In genomic region chr2:112765251-112765650, GRCh38 we compare ENCODE assay signal across 9 cellular contexts. TPM values are rescaled to one million over a fixed set of nuclear protein-coding genes. Genes with fewer than 3 reads are reported as not detected.
DNase-seq lines count a peak whose midpoint lies in the region; TF ChIP-seq lines count a peak whose summit lies in the region.
"Had no signal": no experiment of that assay in that cellular context is flagged by ENCODE, and none has a peak within 500 bp of the region (broad histone marks: within the 10 kb centered on the region; RNA-seq: fewer than 3 reads in every experiment).

No MANE protein-coding gene starts in this region.

- no peaks in the 10 kb centered on the region for H3K79me2 ChIP-seq in trophoblast cell (ENCODE audit: control insufficient read depth, insufficient read depth, low read length, poor library complexity)

- WGBS in endodermal cell (ENCODE audit: insufficient coverage in 1 of 2, insufficient read length in 1 of 2), 2 experiments, result 85% methylated on average over 4 of the region's 4 CpGs; no CpG with 5 or more reads in 1 of the 2 experiments
- no CpG with 5 or more reads among the region's 4 CpGs for WGBS in trophoblast cell (ENCODE audit: extremely low coverage, insufficient coverage, insufficient read length)

- H2BK12ac ChIP-seq in trophoblast cell (ENCODE audit: low read length), result no peak overlapping the region

- no peak overlapping the region for H3K14ac ChIP-seq in trophoblast cell (ENCODE audit: low read length)

- H3K9ac ChIP-seq in NT2/D1 (ENCODE audit: insufficient read length, low read depth), result peak overlapping the region; percentile 33
- no peak overlapping the region for H3K9ac ChIP-seq in endodermal cell (ENCODE audit: extremely low read depth, low read length, poor library complexity, severe bottlenecking)
- H3K9ac ChIP-seq in trophoblast cell (ENCODE audit: low read length), result no peak overlapping the region

- H3K4me1 ChIP-seq in NT2/D1 (ENCODE audit: insufficient read depth, insufficient read length), result no peaks in the 10 kb centered on the region
- peaks cover 12% of the 10 kb centered on the region for H3K4me1 ChIP-seq in endodermal cell (ENCODE audit: control insufficient read depth, insufficient read depth, low read length)
- H3K4me1 ChIP-seq in trophoblast cell (ENCODE audit: control insufficient read depth in 1 of 2, insufficient read depth in 2 of 2, low read length in 2 of 2), result peaks cover 0 to 7% of the 10 kb centered on the region in 2 experiments

- no peak overlapping the region for H2BK120ac ChIP-seq in trophoblast cell (ENCODE audit: insufficient read depth, low read length, poor library complexity)

- H3K23ac ChIP-seq in trophoblast cell (ENCODE audit: low read length), result no peak overlapping the region

- H3K27ac ChIP-seq in endodermal cell (ENCODE audit: low read depth, low read length) (no peak overlapping the region), trophoblast cell (ENCODE audit: low read depth, low read length) (no peak overlapping the region)

- no peak overlapping the region for H2AK5ac ChIP-seq in trophoblast cell (ENCODE audit: low read length)

- H3K27ac Mint-ChIP-seq in endodermal cell, result no peak overlapping the region

- H3K36me3 ChIP-seq in NT2/D1 (ENCODE audit: insufficient read depth, insufficient read length, low read length) (peaks cover 21% of the 10 kb centered on the region), endodermal cell (ENCODE audit: control insufficient read depth, insufficient read depth, low read length) (peaks cover 7% of the 10 kb centered on the region), trophoblast cell (ENCODE audit: control insufficient read depth in 1 of 2, insufficient read depth in 2 of 2, low read length in 2 of 2) (no peaks in the 10 kb centered on the region)

- H3K36me3 Mint-ChIP-seq in endodermal cell (ENCODE audit: low read depth), result peaks cover 6% of the 10 kb centered on the region

- 0 out of 2 replicates have a peak, but pooled peaks cover 8% of the 10 kb centered on the region for H3K9me3 ChIP-seq in NT2/D1 (ENCODE audit: insufficient read depth, low read length)
- peaks cover 13% of the 10 kb centered on the region for H3K9me3 ChIP-seq in endodermal cell (ENCODE audit: control insufficient read depth, low read length)
- H3K9me3 ChIP-seq in trophoblast cell (ENCODE audit: insufficient read depth, low read depth, low read length), result peaks cover 2% of the 10 kb centered on the region

- H3K4me3 ChIP-seq in NT2/D1 (ENCODE audit: insufficient read length, low read depth) (peak overlapping the region; percentile 63), endodermal cell (ENCODE audit: low read length) (peak overlapping the region; percentile 88), trophoblast cell (ENCODE audit: low read depth, low read length) (no peak overlapping the region)

- peak overlapping the region; percentile 26 for H4K8ac ChIP-seq in trophoblast cell (ENCODE audit: low read depth, low read length)

- H2AFZ ChIP-seq in trophoblast cell (ENCODE audit: insufficient read depth, low read length, poor library complexity), result no peak overlapping the region

- no peaks in the 10 kb centered on the region for H3K79me1 ChIP-seq in trophoblast cell (ENCODE audit: low read length)

- H2BK5ac ChIP-seq in trophoblast cell (ENCODE audit: low read depth, low read length, poor library complexity), result no peak overlapping the region

- no peak overlapping the region for H3K18ac ChIP-seq in trophoblast cell (ENCODE audit: low read length)

- no peak overlapping the region for H3K4ac ChIP-seq in trophoblast cell (ENCODE audit: low read depth, low read length)

- no peaks in the 10 kb centered on the region for H3K27me3 Mint-ChIP-seq in endodermal cell (ENCODE audit: insufficient read depth)

- peaks cover 25% of the 10 kb centered on the region for H3K4me1 Mint-ChIP-seq in endodermal cell

- DNase-seq in ELR (ENCODE audit: low read depth), result peak; percentile 34
- DNase-seq in NT2/D1 (ENCODE audit: low read depth, low spot score), result no peak
- no peak for DNase-seq in endodermal cell
- DNase-seq in trophoblast cell, result no peak
- DNase-seq in T-helper 9 cell, result no peak
- no peak for DNase-seq in amygdala (lab: John Stamatoyannopoulos, UW)
- no peak for DNase-seq in GOT3 (lab: John Stamatoyannopoulos, UW)
- no peak for DNase-seq in NCI-H748 (lab: John Stamatoyannopoulos, UW; ENCODE audit: unreplicated experiment)

- H4K91ac ChIP-seq in trophoblast cell (ENCODE audit: low read depth, low read length), result no peak overlapping the region

- H3K9me3 Mint-ChIP-seq in endodermal cell, result peaks cover 9% of the 10 kb centered on the region

- no peak for TF ChIP-seq CTCF in endodermal cell (conservative IDR thresholded peaks at IDR 0.05)

- no peak overlapping the region for H4K12ac ChIP-seq in trophoblast cell (ENCODE audit: low read depth, low read length)

- H3K4me3 Mint-ChIP-seq in endodermal cell, result peak overlapping the region; percentile 96

- peak overlapping the region; percentile 60 for H3K4me2 ChIP-seq in trophoblast cell (ENCODE audit: low read length)

- H3K27me3 ChIP-seq in NT2/D1 (ENCODE audit: insufficient read depth, insufficient read length), result no peaks in the 10 kb centered on the region
- no peaks in the 10 kb centered on the region for H3K27me3 ChIP-seq in endodermal cell (ENCODE audit: control insufficient read depth, insufficient read depth, low read length, poor library complexity, severe bottlenecking)
- H3K27me3 ChIP-seq in trophoblast cell (ENCODE audit: insufficient read depth, low read length), result no peaks in the 10 kb centered on the region

RNA-seq across cellular contexts. Expression of gene CKAP2L, which starts 0.8 kb away (rescaled TPM):
- 10 to 100 TPM; 20.1 to 30.3 TPM for total RNA-seq in endodermal cell
- 29.4 TPM for polyA plus RNA-seq in endodermal cell (2013, experiment 1 of 2)
- 34.1 TPM for polyA plus RNA-seq in endodermal cell (2013, experiment 2 of 2)
- polyA plus RNA-seq in trophoblast cell (2013), result 8.8 and 9.8 TPM in 2 replicates

RNA-seq across cellular contexts. Expression of gene IL1A, which starts 19.0 kb away (rescaled TPM):
- total RNA-seq in endodermal cell, result 1 to 10 TPM in 1 of 2 donors, under 1 TPM in 1; 0.73 to 1.0 TPM
- polyA plus RNA-seq in endodermal cell (2013, experiment 1 of 2), result 0.21 TPM
- polyA plus RNA-seq in endodermal cell (2013, experiment 2 of 2), result 0.25 TPM
- polyA plus RNA-seq in trophoblast cell (2013), result 0.05 and 0.07 TPM in 2 replicates

RNA-seq across cellular contexts. Expression of gene NT5DC4, which starts 44.4 kb away (rescaled TPM):
- not detected for total RNA-seq in endodermal cell
- polyA plus RNA-seq in endodermal cell (2013, experiment 1 of 2), result not detected
- not detected for polyA plus RNA-seq in endodermal cell (2013, experiment 2 of 2)
- polyA plus RNA-seq in trophoblast cell (2013), result not detected in 2 replicates
- total RNA-seq: urinary bladder had no signal
- polyA plus RNA-seq: urinary bladder had no signal
